20 cellular contexts compared by ENCODE assay signal in genomic region chr10:43306899-43307298, GRCh38. TPM values are rescaled to one million over a fixed set of nuclear protein-coding genes. Genes with fewer than 3 reads are reported as not detected.
DNase-seq lines count a peak whose midpoint lies in the region; ATAC-seq, FAIRE-seq and TF ChIP-seq lines count a peak whose summit lies in the region.
"Had no signal": no experiment of that assay in that cellular context is flagged by ENCODE, and none has a peak within 500 bp of the region (broad histone marks: within the 10 kb centered on the region; RNA-seq: fewer than 3 reads in every experiment).

No MANE protein-coding gene starts in this region.

- no peak for TF ChIP-seq EP300 in K562 (IDR thresholded peaks at IDR 0.05; ENCODE audit: low read length)

- TF ChIP-seq POLR2A in K562 (conservative IDR thresholded peaks at IDR 0.05) (no peak), esophagus squamous epithelium (IDR thresholded peaks at IDR 0.05) (no peak)

- POLR2A ChIA-PET in K562 (lab: Yijun Ruan, JAX): interaction anchor here (0.6 to 1.1 kb wide), 4 partner anchors 28 to 318 kb away, joined by 3 to 5 read pairs (median 4); no protein-coding TSS in a partner anchor

- in situ Hi-C loops in K562 (cut with MboI): no loop called here

- DNase-seq in K562 (ENCODE audit: extremely low read depth in 1 of 4, low spot score in 3 of 4) (no peak), sciatic nerve (ENCODE audit: low spot score) (peak; percentile 13), Calu3 (no peak), esophagus squamous epithelium (lab: John Stamatoyannopoulos, UW) (no peak)
- DNase-seq: 8988T; AML-193; CD4-positive, alpha-beta T cell; CD8-positive, alpha-beta T cell; COR-L47; DMS79 treated with DMSO at 0.1 percent for 48 hours; GF-D8 had no signal

- H3K4me3 ChIP-seq in K562 (no peak overlapping the region), esophagus squamous epithelium (no peak overlapping the region)

- ATAC-seq in K562: no peak
- ATAC-seq in sciatic nerve: no peak
- ATAC-seq in GM19397 (IDR thresholded peaks at IDR 0.05; ENCODE audit: unreplicated experiment): no peak
- ATAC-seq: CD8-positive, alpha-beta T cell had no signal

- H3K36me3 ChIP-seq in K562 (ENCODE audit: control insufficient read depth, insufficient read depth, low read length) (no peaks in the 10 kb centered on the region), esophagus squamous epithelium (no peaks in the 10 kb centered on the region)

- H4K20me1 ChIP-seq in K562 (replicated peaks; ENCODE audit: control insufficient read depth, insufficient read depth, low read length): no peaks in the 10 kb centered on the region
- H4K20me1 ChIP-seq: BLaER1 treated with 17β-estradiol and CSF1 and Interleukin-3, amounts not matched to agents 10 nM and 100 nM had no signal

- BruUV-seq in K562 (replicated peaks; lab: Mats Ljungman, UMichigan) (no TSS peak), Calu3 (replicated peaks; lab: Mats Ljungman, UMichigan) (no TSS peak)

- H3K36me3 Mint-ChIP-seq in Calu3 (ENCODE audit: insufficient read depth, unreplicated experiment): no peaks in the 10 kb centered on the region
- H3K36me3 Mint-ChIP-seq: CD8-positive, alpha-beta T cell had no signal

- H3K79me2 ChIP-seq in K562 (ENCODE audit: control insufficient read depth, insufficient read depth, low read length): no peaks in the 10 kb centered on the region

- intact Hi-C loops in K562 (cut with micrococcal nuclease) (no loop called here), sciatic nerve (cut with DNase I) (no loop called here), Calu3 (cut with micrococcal nuclease; ENCODE audit: unreplicated experiment) (no loop called here), esophagus squamous epithelium (cut with DNase I) (no loop called here)

- no peak overlapping the region for H3K4me3 Mint-ChIP-seq in Calu3 (ENCODE audit: low read depth, unreplicated experiment)
- H3K4me3 Mint-ChIP-seq: B cell; CD4-positive, alpha-beta T cell; CD8-positive, alpha-beta T cell had no signal

- H3K27ac ChIP-seq in K562 (ENCODE audit: extremely low read depth, low read depth, low read length) (no peak overlapping the region), esophagus squamous epithelium (no peak overlapping the region)
- H3K27ac ChIP-seq: BLaER1 treated with 17β-estradiol and CSF1 and Interleukin-3, amounts not matched to agents 10 nM and 100 nM; C4-2B had no signal

- 2% methylated on average over 5 of the region's 5 CpGs for WGBS in K562 (ENCODE audit: insufficient coverage, low coverage, missing lambda C conversion rate)
- 95 to 98% methylated on average over 4 to 5 of the region's 5 CpGs for WGBS in esophagus squamous epithelium, 2 donors

- no peaks in the 10 kb centered on the region for H3K4me1 Mint-ChIP-seq in Calu3 (ENCODE audit: low read depth, unreplicated experiment)

- CTCF ChIA-PET in K562 (lab: Yijun Ruan, JAX; ENCODE audit: low intra/inter-chr PET ratio) (no interaction called here), Calu3 (lab: Charles Lee) (no interaction called here)

- H3K9me3 ChIP-seq in K562 (replicated peaks; ENCODE audit: control insufficient read depth, insufficient read depth, low read depth, low read length): peaks cover 8% of the 10 kb centered on the region
- no peaks in the 10 kb centered on the region for H3K9me3 ChIP-seq in esophagus squamous epithelium

- no peak overlapping the region for H2AFZ ChIP-seq in K562 (ENCODE audit: low read depth, low read length)

- H3K4me2 ChIP-seq in K562 (ENCODE audit: insufficient read depth, low read length): no peak overlapping the region
- H3K4me2 ChIP-seq: BLaER1 treated with 17β-estradiol and CSF1 and Interleukin-3, amounts not matched to agents 10 nM and 100 nM had no signal

- H3K27me3 ChIP-seq in K562 (ENCODE audit: control insufficient read depth in 2 of 2, insufficient read depth in 2 of 2, low read length in 2 of 2): peaks cover 36 to 40% of the 10 kb centered on the region in 2 experiments
- H3K27me3 ChIP-seq in esophagus squamous epithelium: peaks cover 0 to 34% (median 0%) of the 10 kb centered on the region in 4 donors

- H3K4me1 ChIP-seq in K562 (replicated peaks in 1 of 2; ENCODE audit: control insufficient read depth in 2 of 2, insufficient read depth in 2 of 2, low read length in 2 of 2): peaks cover 4 to 7% of the 10 kb centered on the region in 2 experiments; a peak in 3 of 5 replicates
- H3K4me1 ChIP-seq in esophagus squamous epithelium: peaks cover 0 to 21% (median 7%) of the 10 kb centered on the region in 3 donors

- TF ChIP-seq RAD21 in K562 (CRISPR knock-in tag; conservative IDR thresholded peaks at IDR 0.05 in 1 of 2, IDR thresholded peaks at IDR 0.05 in 1 of 2): no peak

- no peak overlapping the region for H3K27ac Mint-ChIP-seq in Calu3 (ENCODE audit: unreplicated experiment)
- H3K27ac Mint-ChIP-seq: B cell; CD4-positive, alpha-beta T cell; CD8-positive, alpha-beta T cell had no signal

- TF ChIP-seq CTCF in K562 (IDR thresholded peaks at IDR 0.05 in 2 of 3, conservative IDR thresholded peaks at IDR 0.05 in 1 of 3; ENCODE audit: insufficient read depth in 2 of 3, low read depth in 1 of 3, low read length in 3 of 3) (no peak), Calu3 (IDR thresholded peaks at IDR 0.05; ENCODE audit: unreplicated experiment) (no peak), esophagus squamous epithelium (IDR thresholded peaks at IDR 0.05) (no peak)

- H3K9me3 Mint-ChIP-seq in Calu3 (ENCODE audit: low read depth, unreplicated experiment): no peaks in the 10 kb centered on the region
- H3K9me3 Mint-ChIP-seq: CD4-positive, alpha-beta T cell had no signal

- no peak for FAIRE-seq in K562 (lab: Jason Lieb, UNC)
- FAIRE-seq: A204.1, D721Med, G401.6, GM12891, GM19239 had no signal

- H3K27me3 Mint-ChIP-seq in Calu3 (ENCODE audit: unreplicated experiment): peaks cover 27% of the 10 kb centered on the region

- H3K9ac ChIP-seq in K562 (ENCODE audit: insufficient read depth in 1 of 2, low read depth in 2 of 2, low read length in 2 of 2): no peak overlapping the region
- H3K9ac ChIP-seq: BLaER1 treated with 17β-estradiol and CSF1 and Interleukin-3, amounts not matched to agents 10 nM and 100 nM had no signal

- H3K9me1 ChIP-seq in K562 (ENCODE audit: control insufficient read depth, insufficient read depth, low read length): no peaks in the 10 kb centered on the region

TF ChIP-seq in K562, 482 proteins besides CTCF, POLR2A, EP300 and RAD21:
- TF ChIP-seq ETS2 (tag; IDR thresholded peaks at IDR 0.05; ENCODE audit: borderline replicate concordance, poor library complexity, severe bottlenecking): no peak
- peak; percentile 43 for TF ChIP-seq ZNF316 (IDR thresholded peaks at IDR 0.05)
- no peak for TF ChIP-seq FOS (IDR thresholded peaks at IDR 0.05; ENCODE audit: extremely low read depth, insufficient read length)
- TF ChIP-seq C11orf30 (IDR thresholded peaks at IDR 0.05; ENCODE audit: low read depth): 0 out of 2 replicates have a peak, but pooled peaks have one; percentile 4
- peak; percentile 52 for TF ChIP-seq NFYB (IDR thresholded peaks at IDR 0.05; ENCODE audit: extremely low read depth, insufficient read length)
- no peak for TF ChIP-seq ZNF766 (CRISPR knock-in tag; conservative IDR thresholded peaks at IDR 0.05)
- TF ChIP-seq GTF2E2 (tag; IDR thresholded peaks at IDR 0.05): no peak

RNA-seq across cellular contexts. Expression of gene RASGEF1A, which starts 40.0 kb away (rescaled TPM):
- total RNA-seq in K562 (2011; cell fraction: chromatin; rRNA removed; ENCODE audit: low replicate concordance): 16.2 and 38.5 TPM in 2 replicates
- total RNA-seq in K562 (2011; cell fraction: nucleolus; rRNA removed): 29.0 and 30.1 TPM in 2 replicates
- 17.3 and 19.3 TPM in 2 replicates for total RNA-seq in K562 (2011; cell fraction: nucleoplasm; rRNA removed)
- total RNA-seq in K562 (2014; rRNA removed) (29.7 and 32.0 TPM in 2 replicates), K562 (2014; rRNA removed; fragmentation: Illumina TruSeq; extraction: Trizol) (8.1 and 9.2 TPM in 2 replicates), K562 (2015; rRNA removed; fragmentation: Illumina TruSeq; extraction: Trizol) (9.8 and 10.2 TPM in 2 replicates), K562 (2021) (20.9 and 21.5 TPM in 2 replicates), sciatic nerve (21.7 TPM), Calu3 (2022) (1.0 and 1.4 TPM in 2 replicates), esophagus squamous epithelium (1 to 10 TPM in 3 of 4 donors, under 1 TPM in 1; 0.83 to 3.1 (median 2.7) TPM)
- polyA plus RNA-seq in K562 (2011; rRNA removed) (25.3 and 28.7 TPM in 2 replicates), K562 (2014; fragmentation: Illumina TruSeq; extraction: Trizol) (14.7 and 18.9 TPM in 2 replicates), K562 (2014; fragmentation: Nextera tagmentation; extraction: Ambion mirVana) (1 to 10 TPM; 1.6 to 2.9 TPM), K562 (2014; rRNA removed) (24.2 and 27.9 TPM in 2 replicates)
- 27.5 and 49.3 TPM in 2 replicates for polyA plus RNA-seq in K562 (2011; cell fraction: cytosol; rRNA removed)
- 38.8 and 68.7 TPM in 2 replicates for polyA plus RNA-seq in K562 (2011; cell fraction: nucleus; rRNA removed)
- 7.4 and 13.1 TPM in 2 replicates for polyA plus RNA-seq in K562 (2012)
- 9.3 and 18.5 TPM in 2 replicates for polyA minus RNA-seq in K562 (2011; rRNA and poly(A)+ RNA removed)
- polyA minus RNA-seq in K562 (2011; cell fraction: cytosol; rRNA and poly(A)+ RNA removed): 19.4 and 20.6 TPM in 2 replicates
- 21.3 TPM in 2 replicates for polyA minus RNA-seq in K562 (2011; cell fraction: nucleus; rRNA and poly(A)+ RNA removed)
